Comparison of ENCODE assay signal across 22 cellular contexts in the genomic region with DNA sequence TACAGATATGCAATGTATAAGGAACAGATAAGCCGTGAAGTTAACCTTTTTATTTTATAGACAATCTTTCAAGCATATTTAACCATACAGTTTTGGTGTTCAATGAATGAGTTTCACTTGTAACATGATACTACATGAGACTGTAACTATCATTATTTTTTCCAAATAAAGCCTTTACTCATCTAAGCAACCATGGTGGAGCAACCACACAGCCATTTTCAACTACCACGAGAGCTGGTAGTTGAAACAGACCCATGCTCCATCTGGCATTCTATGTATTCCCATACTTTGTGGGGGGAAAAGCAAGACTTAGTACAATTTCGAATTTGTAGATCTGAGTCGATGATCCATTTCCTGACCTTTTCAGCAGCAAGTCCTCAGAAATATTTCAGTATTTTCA.
"Had no signal": no experiment of that assay in that cellular context is flagged by ENCODE, and none has a peak within 500 bp of the region (broad histone marks: within the 10 kb centered on the region; RNA-seq: fewer than 3 reads in every experiment).

No MANE protein-coding gene starts in this region.

- H3K9ac ChIP-seq: neural progenitor cell had no signal

- H3K4me1 ChIP-seq: body of pancreas, left lung, lower lobe of right lung, spleen had no signal

- H3K4me3 Mint-ChIP-seq: activated naive CD8-positive, alpha-beta T cell; natural killer cell; neural progenitor cell had no signal

- H3K9me3 Mint-ChIP-seq: neural progenitor cell had no signal

- H3K36me3 Mint-ChIP-seq: activated naive CD8-positive, alpha-beta T cell; natural killer cell; neural progenitor cell had no signal

- H3K4me3 ChIP-seq: body of pancreas, heart right ventricle, left lung, lower lobe of right lung, neural progenitor cell, spleen, tibial nerve had no signal

- H3K27me3 ChIP-seq: body of pancreas, heart right ventricle, left lung, neural progenitor cell, spleen, tibial nerve had no signal

- H3K4me1 Mint-ChIP-seq: natural killer cell had no signal

- H3K27ac Mint-ChIP-seq: activated naive CD8-positive, alpha-beta T cell; natural killer cell; neural progenitor cell had no signal

- H2AFZ ChIP-seq: neural progenitor cell had no signal

- H3K4me2 ChIP-seq: neural progenitor cell had no signal

- H3K27ac ChIP-seq: body of pancreas, heart right ventricle, left lung, lower lobe of right lung, neural progenitor cell, spleen, VCaP had no signal

- H3K36me3 ChIP-seq: heart right ventricle, left lung, lower lobe of right lung, neural progenitor cell, spleen, tibial nerve had no signal

- ATAC-seq: body of pancreas, heart right ventricle, left lung, lower lobe of right lung, natural killer cell, right cardiac atrium had no signal

- DNase-seq: activated CD4-positive, alpha-beta T cell treated with anti-CD3 and anti-CD28 coated beads for 4 hours; activated CD4-positive, alpha-beta T cell treated with anti-CD3 and anti-CD28 coated beads, Interleukin-2, amount 50 U/mL, for 4 hours; activated effector memory CD4-positive, alpha-beta T cell treated with Interleukin-2 at 50 U/mL for 16 hours; activated naive CD4-positive, alpha-beta T cell treated with Interleukin-2 at 50 U/mL for 16 hours; anterior cingulate cortex; body of pancreas; dermis blood vessel endothelial cell; effector CD4-positive, alpha-beta T cell; foreskin fibroblast; heart right ventricle; left lung; lower lobe of right lung; mesenchymal stem cell; natural killer cell; occipital lobe; right cardiac atrium; spleen; stimulated activated naive CD4-positive, alpha-beta T cell had no signal

- H3K9me3 ChIP-seq: body of pancreas, heart right ventricle, left lung, lower lobe of right lung, spleen, tibial nerve had no signal
